In the genomic region with DNA sequence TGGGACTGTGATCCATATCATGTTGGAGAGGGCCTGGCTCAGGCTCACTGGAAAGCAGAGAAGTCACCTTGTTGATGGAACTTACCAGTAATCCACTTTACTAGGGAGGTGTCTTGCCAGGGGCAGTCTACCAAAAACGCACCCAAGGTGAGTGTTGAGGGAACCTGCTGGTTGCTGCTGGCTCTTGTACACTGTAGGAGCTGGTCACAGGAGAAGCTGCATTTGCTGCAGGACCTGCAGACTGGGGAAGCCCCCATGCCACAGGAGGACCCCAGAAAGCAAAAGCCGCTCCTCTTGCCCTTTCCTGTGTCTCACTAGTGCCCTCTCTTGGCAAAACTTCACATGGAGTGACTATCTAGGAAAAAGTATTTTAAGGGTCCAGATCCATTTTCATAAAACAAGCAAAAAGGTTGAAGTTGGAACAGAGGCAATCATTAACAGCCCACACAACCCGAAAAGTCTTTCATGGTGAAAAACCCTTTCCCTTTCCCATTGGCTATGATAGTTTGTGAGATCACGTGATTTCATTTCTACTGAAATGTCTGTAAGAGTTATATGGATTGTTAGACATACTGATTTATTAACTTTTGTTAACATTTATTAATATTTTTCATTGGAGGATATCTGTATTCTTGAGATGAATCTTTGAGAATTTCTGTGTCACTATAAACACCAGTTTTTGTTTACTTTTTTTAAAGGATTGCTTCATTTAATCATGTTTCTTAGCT, we compare ENCODE assay signal across 7 cellular contexts. TPM values are rescaled to one million over a fixed set of nuclear protein-coding genes. Genes with fewer than 3 reads are reported as not detected.
DNase-seq lines count a peak whose midpoint lies in the region; ATAC-seq and TF ChIP-seq lines count a peak whose summit lies in the region.

No MANE protein-coding gene starts in this region.

- CTCF ChIA-PET in GM10248 (lab: Yijun Ruan, JAX), result interaction anchor here (1.0 to 1.7 kb wide), 6 partner anchors 9 to 582 kb away, joined by 3 to 12 read pairs (median 4); no protein-coding TSS in a partner anchor

- no peaks in the 10 kb centered on the region for H3K27me3 ChIP-seq in kidney epithelial cell (ENCODE audit: control insufficient read depth, insufficient read depth, low read length)

- POLR2A ChIA-PET in GM10248 (lab: Yijun Ruan, JAX), result no interaction called here

- TF ChIP-seq CTCF in GM10248 (IDR thresholded peaks at IDR 0.05; ENCODE audit: control extremely low read depth, extremely low read depth, low read depth, missing control alignments) (peak; percentile 49), kidney epithelial cell (IDR thresholded peaks at IDR 0.05; ENCODE audit: insufficient read depth, low read length, poor library complexity, severe bottlenecking) (peak; percentile 57)

- DNase-seq in GM10248 (ENCODE audit: extremely low spot score), result peak; percentile 33
- peak; percentile 15 for DNase-seq in Jurkat, Clone E6-1 (ENCODE audit: low read depth, low spot score)
- DNase-seq in astrocyte of the hippocampus (ENCODE audit: low read depth, low spot score), result peak; percentile 49
- DNase-seq in kidney epithelial cell (ENCODE audit: low read depth), result no peak
- DNase-seq in stimulated activated CD4-positive, alpha-beta T cell treated with anti-CD3 and anti-CD28 coated beads, Interleukin-2, amount 100 ng/mL, for 48 hours, result no peak
- no peak for DNase-seq in stimulated activated CD4-positive, alpha-beta T cell treated with anti-CD3 and anti-CD28 coated beads, Interleukin-15, amount 100 ng/mL, for 24 hours

- no peak for ATAC-seq in GM18873 (IDR thresholded peaks at IDR 0.05; ENCODE audit: low FRiP score, unreplicated experiment)

- no peak overlapping the region for H3K4me3 ChIP-seq in Jurkat, Clone E6-1 (ENCODE audit: low read length)
- H3K4me3 ChIP-seq in kidney epithelial cell (ENCODE audit: low read depth, low read length), result no peak overlapping the region

- H3K36me3 ChIP-seq in kidney epithelial cell (ENCODE audit: control insufficient read depth, insufficient read depth, low read length), result no peaks in the 10 kb centered on the region

RNA-seq across cellular contexts. Expression of a gene that starts 59.2 kb away (rescaled TPM):
- polyA plus RNA-seq in Jurkat, Clone E6-1 (2012; ENCODE audit: insufficient read depth, insufficient read length), result 9.9 TPM
- total RNA-seq in kidney epithelial cell, result 27.1 and 35.3 TPM in 2 replicates

Comparison
In these comparisons a context has a peak if more than half of its experiments do, and no peak if none do; other contexts are left out.
1. DNase-seq: peak in GM10248 (single experiment), Jurkat, Clone E6-1 (single experiment) and astrocyte of the hippocampus (single experiment); none in kidney epithelial cell (single experiment), stimulated activated CD4-positive, alpha-beta T cell treated with anti-CD3 and anti-CD28 coated beads, Interleukin-2, amount 100 ng/mL, for 48 hours (0 of 2) and stimulated activated CD4-positive, alpha-beta T cell treated with anti-CD3 and anti-CD28 coated beads, Interleukin-15, amount 100 ng/mL, for 24 hours (single experiment).